20 cellular contexts compared by ENCODE assay signal in genomic region chr12:67048371-67048770, GRCh38.
"Had no signal": no experiment of that assay in that cellular context is flagged by ENCODE, and none has a peak within 500 bp of the region (broad histone marks: within the 10 kb centered on the region; RNA-seq: fewer than 3 reads in every experiment).

No MANE protein-coding gene starts in this region.

- H3K27ac ChIP-seq: coronary artery, left lung, psoas muscle, skin epidermis, testis, tibial nerve had no signal

- ATAC-seq: left lung; naive thymus-derived CD4-positive, alpha-beta T cell; psoas muscle; sciatic nerve; stimulated activated naive B cell treated with anti-CD40 and anti-IgM and Interleukin-4, amounts not matched to agents 10 μg/mL and 1 μg/mL and 100 μg/mL, for 72 hours; stimulated activated naive CD8-positive, alpha-beta T cell treated with anti-CD3 and anti-CD28 coated beads, Interleukin-15, amount 100 ng/mL, for 72 hours had no signal

- H3K4me3 ChIP-seq: coronary artery, left lung, lung, psoas muscle, skin epidermis, testis, tibial nerve had no signal

- H3K4me1 ChIP-seq: left lung, psoas muscle, tibial nerve had no signal

- H3K27me3 ChIP-seq: left lung, testis, tibial nerve had no signal

- DNase-seq: effector CD4-positive, alpha-beta T cell; endodermal cell; foreskin melanocyte; head of caudate nucleus; hippocampal formation; left lung; naive thymus-derived CD4-positive, alpha-beta T cell; nephron progenitor cell; psoas muscle; retina; stimulated activated CD4-positive, alpha-beta T cell treated with anti-CD3 and anti-CD28 coated beads, Interleukin-2, amount 100 ng/mL, for 24 hours; stimulated activated CD4-positive, alpha-beta T cell treated with anti-CD3 and anti-CD28 coated beads, Interleukin-4, amount 100 ng/mL, for 4 hours; stimulated activated naive B cell treated with anti-CD40 and anti-IgM and Interleukin-4, amounts not matched to agents 10 μg/mL and 1 μg/mL and 100 μg/mL, for 72 hours; stimulated activated naive CD8-positive, alpha-beta T cell treated with anti-CD3 and anti-CD28 coated beads, Interleukin-15, amount 100 ng/mL, for 72 hours; testis had no signal

- H3K36me3 ChIP-seq: left lung, tibial nerve had no signal
